ENCODE assay signal across 1 cellular context in genomic region chr11:30150425-30150824, GRCh38.
TF ChIP-seq lines count a peak whose summit lies in the region.

No MANE protein-coding gene starts in this region.

TF ChIP-seq in GM23338, 12 proteins besides CTCF, POLR2A, EP300 and RAD21 (continued from another document):
- TF ChIP-seq, protein P1, sequence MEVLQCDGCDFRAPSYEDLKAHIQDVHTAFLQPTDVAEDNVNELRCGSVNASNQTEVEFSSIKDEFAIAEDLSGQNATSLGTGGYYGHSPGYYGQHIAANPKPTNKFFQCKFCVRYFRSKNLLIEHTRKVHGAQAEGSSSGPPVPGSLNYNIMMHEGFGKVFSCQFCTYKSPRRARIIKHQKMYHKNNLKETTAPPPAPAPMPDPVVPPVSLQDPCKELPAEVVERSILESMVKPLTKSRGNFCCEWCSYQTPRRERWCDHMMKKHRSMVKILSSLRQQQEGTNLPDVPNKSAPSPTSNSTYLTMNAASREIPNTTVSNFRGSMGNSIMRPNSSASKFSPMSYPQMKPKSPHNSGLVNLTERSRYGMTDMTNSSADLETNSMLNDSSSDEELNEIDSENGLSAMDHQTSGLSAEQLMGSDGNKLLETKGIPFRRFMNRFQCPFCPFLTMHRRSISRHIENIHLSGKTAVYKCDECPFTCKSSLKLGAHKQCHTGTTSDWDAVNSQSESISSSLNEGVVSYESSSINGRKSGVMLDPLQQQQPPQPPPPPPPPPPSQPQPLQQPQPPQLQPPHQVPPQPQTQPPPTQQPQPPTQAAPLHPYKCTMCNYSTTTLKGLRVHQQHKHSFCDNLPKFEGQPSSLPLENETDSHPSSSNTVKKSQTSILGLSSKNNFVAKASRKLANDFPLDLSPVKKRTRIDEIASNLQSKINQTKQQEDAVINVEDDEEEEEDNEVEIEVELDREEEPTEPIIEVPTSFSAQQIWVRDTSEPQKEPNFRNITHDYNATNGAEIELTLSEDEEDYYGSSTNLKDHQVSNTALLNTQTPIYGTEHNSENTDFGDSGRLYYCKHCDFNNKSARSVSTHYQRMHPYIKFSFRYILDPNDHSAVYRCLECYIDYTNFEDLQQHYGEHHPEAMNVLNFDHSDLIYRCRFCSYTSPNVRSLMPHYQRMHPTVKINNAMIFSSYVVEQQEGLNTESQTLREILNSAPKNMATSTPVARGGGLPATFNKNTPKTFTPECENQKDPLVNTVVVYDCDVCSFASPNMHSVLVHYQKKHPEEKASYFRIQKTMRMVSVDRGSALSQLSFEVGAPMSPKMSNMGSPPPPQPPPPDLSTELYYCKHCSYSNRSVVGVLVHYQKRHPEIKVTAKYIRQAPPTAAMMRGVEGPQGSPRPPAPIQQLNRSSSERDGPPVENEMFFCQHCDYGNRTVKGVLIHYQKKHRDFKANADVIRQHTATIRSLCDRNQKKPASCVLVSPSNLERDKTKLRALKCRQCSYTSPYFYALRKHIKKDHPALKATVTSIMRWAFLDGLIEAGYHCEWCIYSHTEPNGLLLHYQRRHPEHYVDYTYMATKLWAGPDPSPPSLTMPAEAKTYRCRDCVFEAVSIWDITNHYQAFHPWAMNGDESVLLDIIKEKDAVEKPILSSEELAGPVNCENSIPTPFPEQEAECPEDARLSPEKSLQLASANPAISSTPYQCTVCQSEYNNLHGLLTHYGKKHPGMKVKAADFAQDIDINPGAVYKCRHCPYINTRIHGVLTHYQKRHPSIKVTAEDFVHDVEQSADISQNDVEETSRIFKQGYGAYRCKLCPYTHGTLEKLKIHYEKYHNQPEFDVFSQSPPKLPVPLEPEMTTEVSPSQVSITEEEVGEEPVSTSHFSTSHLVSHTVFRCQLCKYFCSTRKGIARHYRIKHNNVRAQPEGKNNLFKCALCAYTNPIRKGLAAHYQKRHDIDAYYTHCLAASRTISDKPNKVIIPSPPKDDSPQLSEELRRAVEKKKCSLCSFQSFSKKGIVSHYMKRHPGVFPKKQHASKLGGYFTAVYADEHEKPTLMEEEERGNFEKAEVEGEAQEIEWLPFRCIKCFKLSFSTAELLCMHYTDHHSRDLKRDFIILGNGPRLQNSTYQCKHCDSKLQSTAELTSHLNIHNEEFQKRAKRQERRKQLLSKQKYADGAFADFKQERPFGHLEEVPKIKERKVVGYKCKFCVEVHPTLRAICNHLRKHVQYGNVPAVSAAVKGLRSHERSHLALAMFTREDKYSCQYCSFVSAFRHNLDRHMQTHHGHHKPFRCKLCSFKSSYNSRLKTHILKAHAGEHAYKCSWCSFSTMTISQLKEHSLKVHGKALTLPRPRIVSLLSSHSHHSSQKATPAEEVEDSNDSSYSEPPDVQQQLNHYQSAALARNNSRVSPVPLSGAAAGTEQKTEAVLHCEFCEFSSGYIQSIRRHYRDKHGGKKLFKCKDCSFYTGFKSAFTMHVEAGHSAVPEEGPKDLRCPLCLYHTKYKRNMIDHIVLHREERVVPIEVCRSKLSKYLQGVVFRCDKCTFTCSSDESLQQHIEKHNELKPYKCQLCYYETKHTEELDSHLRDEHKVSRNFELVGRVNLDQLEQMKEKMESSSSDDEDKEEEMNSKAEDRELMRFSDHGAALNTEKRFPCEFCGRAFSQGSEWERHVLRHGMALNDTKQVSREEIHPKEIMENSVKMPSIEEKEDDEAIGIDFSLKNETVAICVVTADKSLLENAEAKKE (CRISPR knock-in tag; IDR thresholded peaks at IDR 0.05), result no peak
